ENCODE assay signal across 8 cellular contexts in the genomic region with DNA sequence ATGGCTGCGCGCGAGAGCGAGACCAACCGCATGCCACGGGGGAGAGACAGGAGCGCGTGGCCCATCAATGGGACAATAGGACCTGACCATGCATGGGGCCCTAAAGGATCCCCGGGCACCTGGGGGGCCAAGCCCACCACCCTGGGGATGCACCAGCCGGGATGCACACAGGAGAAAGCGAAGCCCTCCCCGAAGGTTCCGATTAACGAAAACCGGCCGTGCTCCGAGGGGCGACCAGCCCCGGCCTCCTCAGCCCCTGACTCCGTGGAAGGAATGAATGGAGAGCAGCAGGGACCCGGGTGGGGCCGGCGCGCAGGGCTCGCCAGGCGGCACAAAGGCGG. TPM values are rescaled to one million over a fixed set of nuclear protein-coding genes. Genes with fewer than 3 reads are reported as not detected.
DNase-seq lines count a peak whose midpoint lies in the region; ATAC-seq, FAIRE-seq and TF ChIP-seq lines count a peak whose summit lies in the region.

No MANE protein-coding gene starts in this region.

- no peaks in the 10 kb centered on the region for H3K27me3 ChIP-seq in body of pancreas

- peak overlapping the region in 3 of 4 donors; percentile 21 to 81 (median 79) for H3K27ac ChIP-seq in body of pancreas

- H3K4me3 ChIP-seq in body of pancreas (peak overlapping the region; percentile 44 to 66), lower leg skin (ENCODE audit: low read depth, poor library complexity, severe bottlenecking) (peak overlapping the region; percentile 82)

- ATAC-seq in GM21529 (IDR thresholded peaks at IDR 0.05; ENCODE audit: unreplicated experiment) = peak; percentile 17
- peak; percentile 4 for ATAC-seq in body of pancreas

- no peaks in the 10 kb centered on the region for H3K27me3 Mint-ChIP-seq in stimulated activated naive CD8-positive, alpha-beta T cell treated with anti-CD3 and anti-CD28 coated beads, Interleukin-15, Interleukin-2, amounts not matched to agents 100 ng/mL and 50 ng/mL, for 24 hours

- DNase-seq in ELR (ENCODE audit: low read depth) (peak; percentile 54), NAMALWA (ENCODE audit: low spot score) (peak; percentile 34), body of pancreas (peak in 2 of 4 donors; percentile 23 to 30), lower leg skin (ENCODE audit: low spot score in 2 of 2) (no peak), NCI-H2196 treated with DMSO at 0.1 percent for 48 hours (lab: John Stamatoyannopoulos, UW; ENCODE audit: unreplicated experiment) (no peak), H54 (ENCODE audit: insufficient read length, low spot score) (no peak)

- 1% methylated on average over 26 of the region's 27 CpGs; no CpG with 5 or more reads in 1 of the 2 donors for WGBS in body of pancreas, 2 donors
- 1% methylated on average over 12 to 23 of the region's 27 CpGs for WGBS in lower leg skin, 2 donors

- no peaks in the 10 kb centered on the region for H3K9me3 ChIP-seq in body of pancreas

- H3K4me3 Mint-ChIP-seq in stimulated activated naive CD8-positive, alpha-beta T cell treated with anti-CD3 and anti-CD28 coated beads, Interleukin-15, Interleukin-2, amounts not matched to agents 100 ng/mL and 50 ng/mL, for 24 hours = peak overlapping the region; percentile 93

- TF ChIP-seq POLR2A in body of pancreas (IDR thresholded peaks at IDR 0.05) = no peak
- no peak for TF ChIP-seq POLR2A in lower leg skin (IDR thresholded peaks at IDR 0.05)
- no peak for TF ChIP-seq POLR2A in H54 (IDR thresholded peaks at IDR 0.05; ENCODE audit: low read depth, low read length)

- H3K36me3 ChIP-seq in body of pancreas (replicated peaks in 1 of 2; ENCODE audit: insufficient read depth in 1 of 2, low read depth in 2 of 2) = no peaks in the 10 kb centered on the region

- H3K27ac Mint-ChIP-seq in stimulated activated naive CD8-positive, alpha-beta T cell treated with anti-CD3 and anti-CD28 coated beads, Interleukin-15, Interleukin-2, amounts not matched to agents 100 ng/mL and 50 ng/mL, for 24 hours = peak overlapping the region; percentile 88

- TF ChIP-seq CTCF in body of pancreas (IDR thresholded peaks at IDR 0.05) (no peak), lower leg skin (IDR thresholded peaks at IDR 0.05) (no peak)

- H3K36me3 Mint-ChIP-seq in stimulated activated naive CD8-positive, alpha-beta T cell treated with anti-CD3 and anti-CD28 coated beads, Interleukin-15, Interleukin-2, amounts not matched to agents 100 ng/mL and 50 ng/mL, for 24 hours (ENCODE audit: low read depth) = peaks cover 26% of the 10 kb centered on the region

- peaks cover 35% of the 10 kb centered on the region for H3K4me1 Mint-ChIP-seq in stimulated activated naive CD8-positive, alpha-beta T cell treated with anti-CD3 and anti-CD28 coated beads, Interleukin-15, Interleukin-2, amounts not matched to agents 100 ng/mL and 50 ng/mL, for 24 hours (ENCODE audit: low read depth)

- peaks cover 16% of the 10 kb centered on the region for H3K4me1 ChIP-seq in body of pancreas

- FAIRE-seq in H54 (lab: Jason Lieb, UNC) = no peak

- intact Hi-C loops in body of pancreas (cut with DNase I) = no loop called here
- intact Hi-C loops in lower leg skin (cut with DNase I; ENCODE audit: low total_unique reads) = no loop called here

- no peaks in the 10 kb centered on the region for H3K9me3 Mint-ChIP-seq in stimulated activated naive CD8-positive, alpha-beta T cell treated with anti-CD3 and anti-CD28 coated beads, Interleukin-15, Interleukin-2, amounts not matched to agents 100 ng/mL and 50 ng/mL, for 24 hours

RNA-seq across cellular contexts. Expression of a gene that starts 0.5 kb away (rescaled TPM):
- total RNA-seq in body of pancreas = 10 to 100 TPM; 17.4 to 42.5 TPM
- 10 to 100 TPM; 30.2 to 56.4 (median 37.1) TPM for total RNA-seq in lower leg skin

RNA-seq across cellular contexts. Expression of a gene that starts 22.3 kb away (rescaled TPM):
- total RNA-seq in body of pancreas (10 to 100 TPM; 69.9 to 71.3 TPM), lower leg skin (100 to 1,000 TPM in 3 of 4 donors, 10 to 100 TPM in 1; 62.5 to 107 (median 105) TPM)

RNA-seq across cellular contexts. Expression of a gene that starts 28.9 kb away (rescaled TPM):
- total RNA-seq in body of pancreas (10 to 100 TPM; 25.1 to 25.2 TPM), lower leg skin (10 to 100 TPM; 59.8 to 75.6 (median 68.2) TPM)

RNA-seq across cellular contexts. Expression of a gene that starts 44.1 kb away (rescaled TPM):
- 1 to 10 TPM; 6.7 to 7.9 TPM for total RNA-seq in body of pancreas
- 10 to 100 TPM; 10.6 to 14.7 (median 11.9) TPM for total RNA-seq in lower leg skin

RNA-seq across cellular contexts. Expression of a gene that starts 51.7 kb away (rescaled TPM):
- total RNA-seq in body of pancreas (10 to 100 TPM; 19.7 to 40.2 TPM), lower leg skin (10 to 100 TPM; 32.1 to 46.2 (median 35.1) TPM)

Comparison
In these comparisons a context has a peak if more than half of its experiments do, and no peak if none do; other contexts are left out.
1. DNase-seq: peak in ELR (single experiment) and NAMALWA (single experiment); none in lower leg skin (0 of 2), NCI-H2196 treated with DMSO at 0.1 percent for 48 hours (single experiment) and H54 (single experiment).